Comparison of ENCODE assay signal across 21 cellular contexts in the genomic region with DNA sequence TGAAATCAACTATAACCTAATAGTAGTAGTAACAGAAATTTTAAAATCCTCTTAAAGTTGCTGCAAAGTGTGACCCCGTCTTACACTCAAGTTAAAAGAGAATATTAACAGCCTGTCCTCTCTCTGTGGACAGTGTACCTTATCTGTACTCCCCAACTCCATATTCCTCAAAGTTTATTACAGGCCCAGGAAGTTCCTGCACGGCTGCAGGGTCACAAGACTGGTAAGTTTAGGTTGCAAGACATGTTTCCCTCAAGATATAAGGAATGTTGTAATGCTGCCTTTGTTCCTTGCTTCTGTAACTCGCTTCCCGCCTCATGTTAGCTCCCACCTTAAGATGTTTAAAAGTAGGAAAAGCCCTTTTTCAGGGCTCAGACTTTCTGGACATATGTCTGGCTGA.
DNase-seq lines count a peak whose midpoint lies in the region; ATAC-seq and TF ChIP-seq lines count a peak whose summit lies in the region.
"Had no signal": no experiment of that assay in that cellular context is flagged by ENCODE, and none has a peak within 500 bp of the region (broad histone marks: within the 10 kb centered on the region; RNA-seq: fewer than 3 reads in every experiment).

No MANE protein-coding gene starts in this region.

- peaks cover 0 to 24% (median 7%) of the 10 kb centered on the region in 3 donors for H3K36me3 Mint-ChIP-seq in CD8-positive, alpha-beta memory T cell
- H3K36me3 Mint-ChIP-seq in WTC11 = no peaks in the 10 kb centered on the region

- H3K4me1 ChIP-seq in CD8-positive, alpha-beta memory T cell (ENCODE audit: insufficient read depth, low read length) = peaks cover 16% of the 10 kb centered on the region
- H3K4me1 ChIP-seq in hepatocyte (ENCODE audit: insufficient read depth) (peaks cover 7% of the 10 kb centered on the region), trophoblast cell (ENCODE audit: control insufficient read depth in 1 of 2, insufficient read depth in 2 of 2, low read length in 2 of 2) (peaks cover 7 to 9% of the 10 kb centered on the region in 2 experiments)
- H3K4me1 ChIP-seq: BE2C had no signal

- peak overlapping the region; percentile 45 for H3K27ac ChIP-seq in CD8-positive, alpha-beta memory T cell (ENCODE audit: low read depth, low read length)
- H3K27ac ChIP-seq in hepatocyte (no peak overlapping the region), trophoblast cell (ENCODE audit: low read depth, low read length) (peak overlapping the region; percentile 57)
- H3K27ac ChIP-seq: 22Rv1; BLaER1 treated with 17β-estradiol and CSF1 and Interleukin-3, amounts not matched to agents 10 nM and 100 nM had no signal

- H3K79me2 ChIP-seq in hepatocyte (no peaks in the 10 kb centered on the region), trophoblast cell (ENCODE audit: control insufficient read depth, insufficient read depth, low read length, poor library complexity) (no peaks in the 10 kb centered on the region)

- no peak overlapping the region for H3K23ac ChIP-seq in trophoblast cell (ENCODE audit: low read length)

- DNase-seq in CD8-positive, alpha-beta memory T cell = no peak
- DNase-seq in WTC11 (ENCODE audit: low spot score) (no peak), hepatocyte (ENCODE audit: low spot score) (peak; percentile 8), trophoblast cell (no peak), inferior parietal cortex (ENCODE audit: extremely low spot score) (no peak), DMS79 (lab: John Stamatoyannopoulos, UW) (no peak), ureter (ENCODE audit: low spot score) (no peak)
- DNase-seq: BE2C; Calu3; CD4-positive, alpha-beta T cell; COR-L47; DMS53; DND-41; GDM1; GOT3; HCEC 1CT had no signal

- peaks cover 2% of the 10 kb centered on the region for H3K79me1 ChIP-seq in trophoblast cell (ENCODE audit: low read length)

- CTCF ChIA-PET in CD8-positive, alpha-beta memory T cell (lab: Charles Lee) = no interaction called here
- CTCF ChIA-PET in WTC11 (lab: Charles Lee) = interaction anchor here (0.6 kb wide), 1 partner anchor 351 kb away, joined by 3 read pairs; no protein-coding TSS in a partner anchor

- H3K36me3 ChIP-seq in CD8-positive, alpha-beta memory T cell (ENCODE audit: insufficient read depth, low read length) = no peaks in the 10 kb centered on the region
- no peaks in the 10 kb centered on the region for H3K36me3 ChIP-seq in hepatocyte (replicated peaks; ENCODE audit: insufficient read depth, low read depth)
- no peaks in the 10 kb centered on the region for H3K36me3 ChIP-seq in trophoblast cell (ENCODE audit: control insufficient read depth in 1 of 2, insufficient read depth in 2 of 2, low read length in 2 of 2)
- H3K36me3 ChIP-seq: BE2C had no signal

- H3K27ac Mint-ChIP-seq in CD8-positive, alpha-beta memory T cell = no peak overlapping the region
- H3K27ac Mint-ChIP-seq in WTC11 = 0 out of 2 replicates have a peak overlapping the region, but pooled peaks have one; percentile 35
- H3K27ac Mint-ChIP-seq: CD14-positive monocyte; CD4-positive, alpha-beta T cell had no signal

- no peak overlapping the region for H3K4me3 Mint-ChIP-seq in CD8-positive, alpha-beta memory T cell
- H3K4me3 Mint-ChIP-seq in WTC11 = no peak overlapping the region
- H3K4me3 Mint-ChIP-seq: CD14-positive monocyte; CD4-positive, alpha-beta T cell had no signal

- H2BK5ac ChIP-seq in trophoblast cell (ENCODE audit: low read depth, low read length, poor library complexity) = no peak overlapping the region

- no peak overlapping the region for H2AK5ac ChIP-seq in trophoblast cell (ENCODE audit: low read length)

- no peak overlapping the region for H2BK12ac ChIP-seq in trophoblast cell (ENCODE audit: low read length)

- H3K14ac ChIP-seq in trophoblast cell (ENCODE audit: low read length) = no peak overlapping the region

- TF ChIP-seq CTCF in WTC11 (IDR thresholded peaks at IDR 0.05) (no peak), hepatocyte (IDR thresholded peaks at IDR 0.05; ENCODE audit: poor library complexity) (no peak)

- H2AFZ ChIP-seq in hepatocyte (no peak overlapping the region), trophoblast cell (ENCODE audit: insufficient read depth, low read length, poor library complexity) (no peak overlapping the region)

- 61% methylated on average over 4 of the region's 4 CpGs for WGBS in hepatocyte (ENCODE audit: low lambda C conversion rate, missing lambda C conversion rate)
- WGBS in trophoblast cell (ENCODE audit: extremely low coverage, insufficient coverage, insufficient read length) = no CpG with 5 or more reads among the region's 4 CpGs

- H3K9ac ChIP-seq in trophoblast cell (ENCODE audit: low read length) = no peak overlapping the region
- H3K9ac ChIP-seq: BLaER1 treated with 17β-estradiol and CSF1 and Interleukin-3, amounts not matched to agents 10 nM and 100 nM had no signal

- no peaks in the 10 kb centered on the region for H3K9me2 ChIP-seq in hepatocyte (replicated peaks; ENCODE audit: insufficient read depth)

- no peak overlapping the region for H4K91ac ChIP-seq in trophoblast cell (ENCODE audit: low read depth, low read length)

- no peaks in the 10 kb centered on the region for H3K27me3 Mint-ChIP-seq in CD8-positive, alpha-beta memory T cell
- H3K27me3 Mint-ChIP-seq in WTC11 (ENCODE audit: low read depth) = no peaks in the 10 kb centered on the region
- H3K27me3 Mint-ChIP-seq: CD4-positive, alpha-beta T cell had no signal

- H3K9me3 Mint-ChIP-seq in CD8-positive, alpha-beta memory T cell = no peaks in the 10 kb centered on the region
- no peaks in the 10 kb centered on the region for H3K9me3 Mint-ChIP-seq in WTC11
- H3K9me3 Mint-ChIP-seq: CD14-positive monocyte; CD4-positive, alpha-beta T cell had no signal

- H3K4me3 ChIP-seq in CD8-positive, alpha-beta memory T cell (ENCODE audit: low read length) = no peak overlapping the region
- H3K4me3 ChIP-seq in hepatocyte (no peak overlapping the region), trophoblast cell (ENCODE audit: low read depth, low read length) (no peak overlapping the region)
- H3K4me3 ChIP-seq: BLaER1 treated with 17β-estradiol and CSF1 and Interleukin-3, amounts not matched to agents 10 nM and 100 nM; GM12878 had no signal

- POLR2A ChIA-PET in CD8-positive, alpha-beta memory T cell (lab: Charles Lee) = no interaction called here
- POLR2A ChIA-PET in WTC11 (lab: Charles Lee) = no interaction called here

- H3K18ac ChIP-seq in trophoblast cell (ENCODE audit: low read length) = no peak overlapping the region

- H4K20me1 ChIP-seq in hepatocyte (ENCODE audit: insufficient read depth, poor library complexity, severe bottlenecking) = no peaks in the 10 kb centered on the region

- no peaks in the 10 kb centered on the region for H3K9me3 ChIP-seq in CD8-positive, alpha-beta memory T cell (ENCODE audit: low read length)
- H3K9me3 ChIP-seq in hepatocyte (ENCODE audit: low read depth) (no peaks in the 10 kb centered on the region), trophoblast cell (ENCODE audit: insufficient read depth, low read depth, low read length) (no peaks in the 10 kb centered on the region)
- H3K9me3 ChIP-seq: BE2C; BLaER1 treated with 17β-estradiol and CSF1 and Interleukin-3, amounts not matched to agents 10 nM and 100 nM had no signal

- no peak overlapping the region for H3K4me2 ChIP-seq in hepatocyte
- H3K4me2 ChIP-seq in trophoblast cell (ENCODE audit: low read length) = no peak overlapping the region
- H3K4me2 ChIP-seq: BLaER1 treated with 17β-estradiol and CSF1 and Interleukin-3, amounts not matched to agents 10 nM and 100 nM had no signal

- H3K4me1 Mint-ChIP-seq in CD8-positive, alpha-beta memory T cell = peaks cover 16 to 24% (median 19%) of the 10 kb centered on the region in 3 donors
- peaks cover 15% of the 10 kb centered on the region for H3K4me1 Mint-ChIP-seq in WTC11

- ATAC-seq in WTC11 (no peak), GM18867 (IDR thresholded peaks at IDR 0.05; ENCODE audit: unreplicated experiment) (no peak)
- ATAC-seq: GM12878 had no signal

- H3K27me3 ChIP-seq in CD8-positive, alpha-beta memory T cell (ENCODE audit: insufficient read depth, low read length, poor library complexity, severe bottlenecking) = no peaks in the 10 kb centered on the region
- H3K27me3 ChIP-seq in hepatocyte (no peaks in the 10 kb centered on the region), trophoblast cell (ENCODE audit: insufficient read depth, low read length) (no peaks in the 10 kb centered on the region)
- H3K27me3 ChIP-seq: BE2C had no signal

- H3K4ac ChIP-seq in trophoblast cell (ENCODE audit: low read depth, low read length) = no peak overlapping the region

- peak overlapping the region; percentile 56 for H4K8ac ChIP-seq in trophoblast cell (ENCODE audit: low read depth, low read length)

- no peak overlapping the region for H4K12ac ChIP-seq in trophoblast cell (ENCODE audit: low read depth, low read length)

- H2BK120ac ChIP-seq in trophoblast cell (ENCODE audit: insufficient read depth, low read length, poor library complexity) = no peak overlapping the region

TF ChIP-seq in WTC11, 78 proteins besides CTCF, POLR2A, EP300 and RAD21 (continues in another document):
- TF ChIP-seq, protein P1, sequence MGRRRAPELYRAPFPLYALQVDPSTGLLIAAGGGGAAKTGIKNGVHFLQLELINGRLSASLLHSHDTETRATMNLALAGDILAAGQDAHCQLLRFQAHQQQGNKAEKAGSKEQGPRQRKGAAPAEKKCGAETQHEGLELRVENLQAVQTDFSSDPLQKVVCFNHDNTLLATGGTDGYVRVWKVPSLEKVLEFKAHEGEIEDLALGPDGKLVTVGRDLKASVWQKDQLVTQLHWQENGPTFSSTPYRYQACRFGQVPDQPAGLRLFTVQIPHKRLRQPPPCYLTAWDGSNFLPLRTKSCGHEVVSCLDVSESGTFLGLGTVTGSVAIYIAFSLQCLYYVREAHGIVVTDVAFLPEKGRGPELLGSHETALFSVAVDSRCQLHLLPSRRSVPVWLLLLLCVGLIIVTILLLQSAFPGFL (CRISPR knock-in tag; IDR thresholded peaks at IDR 0.05; ENCODE audit: borderline replicate concordance) = no peak
- no peak for TF ChIP-seq MXD4 (CRISPR knock-in tag; IDR thresholded peaks at IDR 0.05; ENCODE audit: borderline replicate concordance)
- TF ChIP-seq, protein P2, sequence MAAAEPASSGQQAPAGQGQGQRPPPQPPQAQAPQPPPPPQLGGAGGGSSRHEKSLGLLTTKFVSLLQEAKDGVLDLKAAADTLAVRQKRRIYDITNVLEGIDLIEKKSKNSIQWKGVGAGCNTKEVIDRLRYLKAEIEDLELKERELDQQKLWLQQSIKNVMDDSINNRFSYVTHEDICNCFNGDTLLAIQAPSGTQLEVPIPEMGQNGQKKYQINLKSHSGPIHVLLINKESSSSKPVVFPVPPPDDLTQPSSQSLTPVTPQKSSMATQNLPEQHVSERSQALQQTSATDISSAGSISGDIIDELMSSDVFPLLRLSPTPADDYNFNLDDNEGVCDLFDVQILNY (CRISPR knock-in tag; IDR thresholded peaks at IDR 0.05) = no peak
